ENCODE assay signal across 27 cellular contexts in the genomic region with DNA sequence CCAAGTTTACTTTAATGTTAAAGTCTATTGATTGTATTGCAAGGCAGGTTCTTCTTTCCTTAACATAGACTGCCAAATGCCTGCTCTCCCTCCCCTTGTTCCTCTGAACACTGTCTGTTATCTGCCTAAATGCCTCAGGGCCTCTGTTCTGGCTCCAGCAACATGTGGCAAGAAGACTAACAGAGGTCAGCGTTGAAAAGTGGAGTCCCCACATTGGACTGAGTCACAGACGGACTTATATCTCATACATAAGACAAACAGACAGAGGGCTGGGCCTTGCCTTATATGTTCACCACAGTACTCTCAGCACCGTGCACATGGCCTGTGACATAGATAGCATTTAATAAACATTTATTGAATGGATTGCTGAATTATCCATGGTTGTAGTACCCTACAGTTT.
DNase-seq lines count a peak whose midpoint lies in the region; ATAC-seq, FAIRE-seq and TF ChIP-seq lines count a peak whose summit lies in the region.
"Had no signal": no experiment of that assay in that cellular context is flagged by ENCODE, and none has a peak within 500 bp of the region (broad histone marks: within the 10 kb centered on the region; RNA-seq: fewer than 3 reads in every experiment).

No MANE protein-coding gene starts in this region.

- H3K9ac ChIP-seq in PC-3 (ENCODE audit: low read length), result no peak overlapping the region

- peaks cover 24% of the 10 kb centered on the region for H3K4me1 ChIP-seq in BE2C
- no peaks in the 10 kb centered on the region for H3K4me1 ChIP-seq in PC-3 (ENCODE audit: insufficient read depth, low read length)
- peaks cover 15% of the 10 kb centered on the region for H3K4me1 ChIP-seq in cardiac muscle cell (ENCODE audit: low read depth)
- H3K4me1 ChIP-seq: A549, left lung, Peyer's patch, right lobe of liver had no signal

- DNase-seq in BE2C, result peak; percentile 80
- peak; percentile 57 for DNase-seq in PC-3
- peak; percentile 82 for DNase-seq in bronchial epithelial cell (ENCODE audit: low read depth)
- DNase-seq in cardiac muscle cell (ENCODE audit: low read depth in 1 of 2, low spot score in 1 of 2), result peak; percentile 59 to 89
- no peak for DNase-seq in activated CD4-positive, alpha-beta T cell treated with anti-CD3 and anti-CD28 coated beads for 4 hours
- DNase-seq in activated CD8-positive, alpha-beta memory T cell treated with anti-CD3 and anti-CD28 coated beads, Interleukin-2, amount 50 U/mL, for 48 hours, result no peak
- DNase-seq: activated B cell treated with CpG ODN at 0.5 μM for 24 hours; activated CD4-positive, alpha-beta memory T cell treated with anti-CD3 and anti-CD28 coated beads for 36 hours; activated gamma-delta T cell treated with Interleukin-2 at 50 U/mL for 16 hours; activated T-cell treated with anti-CD3 and anti-CD28 coated beads for 4 hours; DMS79; left lung; MG63; mucosa of descending colon; NCI-H1436; NCI-H510A treated with DMSO at 0.1 percent for 48 hours; nephron progenitor cell; NK-92 treated with Interleukin-12 subunit alpha and Interleukin-12 subunit beta, amount 100 ng/mL, for 24 hours; pancreas; Peyer's patch; right lobe of liver; stimulated activated CD4-positive, alpha-beta T cell treated with anti-CD3 and anti-CD28 coated beads, Interleukin-15, amount 100 ng/mL, for 24 hours; stimulated activated CD8-positive, alpha-beta memory T cell treated with anti-CD3 and anti-CD28 coated beads, Interleukin-4, amount 100 ng/mL, for 48 hours had no signal

- H3F3A ChIP-seq in PC-3 (ENCODE audit: low read length, unreplicated experiment), result no peaks in the 10 kb centered on the region

- H3K4me3 ChIP-seq in BE2C (ENCODE audit: low read depth, low read length) (no peak overlapping the region), PC-3 (ENCODE audit: low read length) (no peak overlapping the region), bronchial epithelial cell (ENCODE audit: low read depth, low read length) (no peak overlapping the region), cardiac muscle cell (no peak overlapping the region)
- H3K4me3 ChIP-seq: A549, left lung, MG63, mucosa of descending colon, pancreas, Peyer's patch, right lobe of liver had no signal

- BruUV-seq in PC-3 (replicated peaks; lab: Mats Ljungman, UMichigan), result no TSS peak

- peak; percentile 60 for FAIRE-seq in bronchial epithelial cell (lab: Jason Lieb, UNC)
- FAIRE-seq: A549, GM12892, pancreas had no signal

- H3K4me2 ChIP-seq in PC-3 (ENCODE audit: low read length), result no peak overlapping the region
- H3K4me2 ChIP-seq: A549 had no signal

- no peaks in the 10 kb centered on the region for H3K9me2 ChIP-seq in PC-3 (replicated peaks; ENCODE audit: low read length)

- no peaks in the 10 kb centered on the region for H4K20me1 ChIP-seq in PC-3 (ENCODE audit: low read length)

- CTCF ChIA-PET in PC-3 (lab: Charles Lee), result no interaction called here

- no peaks in the 10 kb centered on the region for H3K27me3 ChIP-seq in BE2C
- no peaks in the 10 kb centered on the region for H3K27me3 ChIP-seq in PC-3 (ENCODE audit: low read length)
- H3K27me3 ChIP-seq in bronchial epithelial cell (ENCODE audit: control insufficient read depth, insufficient read depth, low read length), result no peaks in the 10 kb centered on the region
- no peaks in the 10 kb centered on the region for H3K27me3 ChIP-seq in cardiac muscle cell
- H3K27me3 ChIP-seq: left lung, MG63, pancreas, Peyer's patch, right lobe of liver had no signal

- POLR2A ChIA-PET in PC-3 (lab: Charles Lee; ENCODE audit: unreplicated experiment), result no interaction called here

- H3K9me3 ChIP-seq in BE2C (no peaks in the 10 kb centered on the region), PC-3 (ENCODE audit: low read length) (no peaks in the 10 kb centered on the region), cardiac muscle cell (ENCODE audit: low read depth) (no peaks in the 10 kb centered on the region)
- H3K9me3 ChIP-seq: A549, left lung, mucosa of descending colon, pancreas, Peyer's patch, right lobe of liver had no signal

- no peaks in the 10 kb centered on the region; the same call in 1 of the 2 replicates for H3K36me3 ChIP-seq in BE2C
- H3K36me3 ChIP-seq in PC-3 (ENCODE audit: low read depth, low read length), result no peaks in the 10 kb centered on the region
- H3K36me3 ChIP-seq in bronchial epithelial cell (ENCODE audit: control insufficient read depth, insufficient read depth, low read length), result no peaks in the 10 kb centered on the region
- H3K36me3 ChIP-seq in cardiac muscle cell, result no peaks in the 10 kb centered on the region
- H3K36me3 ChIP-seq: left lung, MG63, pancreas, Peyer's patch, right lobe of liver had no signal

- no peak for TF ChIP-seq CTCF in BE2C (IDR thresholded peaks at IDR 0.05; ENCODE audit: low read depth, low read length)
- TF ChIP-seq CTCF in PC-3 (conservative IDR thresholded peaks at IDR 0.05; ENCODE audit: low read depth, low read length), result no peak
- no peak for TF ChIP-seq CTCF in bronchial epithelial cell (IDR thresholded peaks at IDR 0.05; ENCODE audit: insufficient read depth, low read length, severe bottlenecking)
- no peak for TF ChIP-seq CTCF in cardiac muscle cell (IDR thresholded peaks at IDR 0.05; ENCODE audit: low read depth, low read length)

- intact Hi-C loops in PC-3 (cut with micrococcal nuclease), result no loop called here

- ATAC-seq in PC-3 (no peak), HG02610 (IDR thresholded peaks at IDR 0.05; ENCODE audit: unreplicated experiment) (no peak), HG02973 (IDR thresholded peaks at IDR 0.05; ENCODE audit: unreplicated experiment) (no peak)
- ATAC-seq: A549, left lung, mucosa of descending colon, pancreas, right lobe of liver had no signal

- no peaks in the 10 kb centered on the region for H3K79me2 ChIP-seq in PC-3 (ENCODE audit: low read length)

- H3K27ac ChIP-seq in PC-3 (ENCODE audit: low read length) (no peak overlapping the region), cardiac muscle cell (peak overlapping the region; percentile 46)
- H3K27ac ChIP-seq: A549, left lung, pancreas, Peyer's patch, right lobe of liver had no signal

- no peak overlapping the region for H2AFZ ChIP-seq in PC-3 (ENCODE audit: low read length)

Comparison
In these comparisons a context has a peak if more than half of its experiments do, and no peak if none do; other contexts are left out.
1. DNase-seq: peak in BE2C (single experiment), PC-3 (single experiment), bronchial epithelial cell (single experiment) and cardiac muscle cell (2 of 2); none in activated CD4-positive, alpha-beta T cell treated with anti-CD3 and anti-CD28 coated beads for 4 hours (0 of 2) and activated CD8-positive, alpha-beta memory T cell treated with anti-CD3 and anti-CD28 coated beads, Interleukin-2, amount 50 U/mL, for 48 hours (single experiment).